In the genomic region with DNA sequence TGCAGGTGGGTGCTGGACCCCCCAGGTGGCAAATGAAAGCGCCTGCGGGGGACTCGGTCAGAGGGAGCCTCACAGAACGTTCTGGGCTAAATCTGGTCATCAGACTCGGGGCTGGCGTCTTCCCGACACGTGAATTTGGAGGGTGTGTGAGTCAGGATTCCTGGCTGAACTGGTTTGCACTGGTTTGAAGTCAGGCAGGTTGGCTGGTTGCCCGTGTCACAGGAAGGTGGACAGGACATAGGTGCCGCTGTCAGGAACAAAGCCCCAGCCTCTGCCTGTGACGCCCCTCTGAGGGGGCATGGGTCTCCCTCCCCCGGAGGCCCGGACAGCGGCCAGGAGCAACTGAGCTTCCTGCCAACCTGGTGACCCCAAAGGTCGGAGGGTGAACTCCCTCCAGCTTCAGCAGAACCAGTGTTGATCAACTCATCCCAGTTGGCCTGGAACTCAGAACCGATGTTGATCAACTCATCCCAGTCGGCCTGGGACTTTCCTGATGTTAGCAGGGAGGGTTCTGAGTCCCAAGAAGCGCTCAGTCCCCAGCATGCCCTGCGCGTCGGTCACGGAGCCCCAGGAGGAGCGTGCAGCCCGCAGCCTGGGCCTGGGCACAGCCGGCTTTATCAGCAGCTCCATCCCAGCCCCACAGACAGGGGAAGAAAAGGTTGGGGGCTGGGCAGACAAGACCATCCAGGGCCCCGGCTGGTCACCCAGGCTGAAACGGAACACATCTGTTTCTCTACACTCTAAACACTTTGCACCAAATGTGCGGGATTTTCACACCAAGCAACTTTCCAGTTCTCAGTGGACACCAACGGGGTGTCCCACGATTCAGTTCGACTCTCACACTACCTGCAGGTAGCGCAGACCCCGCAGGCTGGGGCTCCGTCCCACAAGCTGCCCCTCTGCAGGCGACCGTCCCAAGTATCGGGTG, we compare ENCODE assay signal across 11 cellular contexts. TPM values are rescaled to one million over a fixed set of nuclear protein-coding genes. Genes with fewer than 3 reads are reported as not detected.
DNase-seq lines count a peak whose midpoint lies in the region; ATAC-seq and TF ChIP-seq lines count a peak whose summit lies in the region.
"Had no signal": no experiment of that assay in that cellular context is flagged by ENCODE, and none has a peak within 500 bp of the region (broad histone marks: within the 10 kb centered on the region; RNA-seq: fewer than 3 reads in every experiment).

No MANE protein-coding gene starts in this region.

- no peak overlapping the region for H2BK5ac ChIP-seq in neuronal stem cell (ENCODE audit: low read length)

- H3K4me2 ChIP-seq in SK-N-SH (no peak overlapping the region), neuronal stem cell (ENCODE audit: insufficient read depth, low read length, poor library complexity, severe bottlenecking) (no peak overlapping the region)

- H3K27ac ChIP-seq in right lobe of liver = no peak overlapping the region
- no peak overlapping the region for H3K27ac ChIP-seq in testis
- H3K27ac ChIP-seq in SK-N-SH (ENCODE audit: low read depth in 2 of 2, low read length in 1 of 2) = no peak overlapping the region
- H3K27ac ChIP-seq in neuronal stem cell (replicated peaks; ENCODE audit: low read length) = no peak overlapping the region
- H3K27ac ChIP-seq: esophagus squamous epithelium had no signal

- H3K9me3 ChIP-seq in right lobe of liver (no peaks in the 10 kb centered on the region), testis (no peaks in the 10 kb centered on the region), SK-N-SH (no peaks in the 10 kb centered on the region), neuronal stem cell (replicated peaks in 1 of 2; ENCODE audit: control insufficient read depth in 2 of 2, insufficient read depth in 1 of 2, low read depth in 1 of 2, low read length in 2 of 2) (peaks cover 0 to 4% of the 10 kb centered on the region in 2 donors)
- H3K9me3 ChIP-seq: esophagus squamous epithelium had no signal

- no peak overlapping the region for H3K4me3 Mint-ChIP-seq in activated CD8-positive, alpha-beta T cell treated with anti-CD3 and anti-CD28 coated beads for 36 hours
- no peak overlapping the region for H3K4me3 Mint-ChIP-seq in activated CD8-positive, alpha-beta T cell treated with anti-CD3 and anti-CD28 coated beads, Interleukin-2, amount 10 ng/mL, durations not matched to agents 7 days and 5 days
- no peak overlapping the region for H3K4me3 Mint-ChIP-seq in activated naive CD4-positive, alpha-beta T cell treated with anti-CD3 and anti-CD28 coated beads, Interleukin-2, amount 50 U/mL, for 24 hours
- H3K4me3 Mint-ChIP-seq in HFFc6 = no peak overlapping the region

- no peak overlapping the region for H2BK15ac ChIP-seq in neuronal stem cell (ENCODE audit: low read length)

- no peak overlapping the region for H4K91ac ChIP-seq in neuronal stem cell (ENCODE audit: low read depth, low read length, poor library complexity)

- CTCF ChIA-PET in activated CD8-positive, alpha-beta T cell treated with anti-CD3 and anti-CD28 coated beads for 36 hours (lab: Charles Lee) = no interaction called here
- CTCF ChIA-PET in activated CD8-positive, alpha-beta T cell treated with anti-CD3 and anti-CD28 coated beads, Interleukin-2, amount 10 ng/mL, durations not matched to agents 7 days and 5 days (lab: Charles Lee) = no interaction called here
- CTCF ChIA-PET in SK-N-SH (lab: Yijun Ruan, JAX) = interaction anchor here (0.8 to 1.6 kb wide), 4 partner anchors 9 to 283 kb away, joined by 3 to 4 read pairs (median 4); no protein-coding TSS in a partner anchor

- ATAC-seq in activated CD8-positive, alpha-beta T cell treated with anti-CD3 and anti-CD28 coated beads for 36 hours = no peak
- no peak for ATAC-seq in activated CD8-positive, alpha-beta T cell treated with anti-CD3 and anti-CD28 coated beads, Interleukin-2, amount 10 ng/mL, durations not matched to agents 7 days and 5 days
- peak; percentile 13 to 74 (median 32) for ATAC-seq in right lobe of liver

- intact Hi-C loops in activated CD8-positive, alpha-beta T cell treated with anti-CD3 and anti-CD28 coated beads for 36 hours (cut with micrococcal nuclease) = no loop called here
- intact Hi-C loops in right lobe of liver (cut with DNase I) = no loop called here
- intact Hi-C loops in testis (cut with DNase I; ENCODE audit: low total_unique reads) = no loop called here

- H3K23ac ChIP-seq in neuronal stem cell (ENCODE audit: low read depth, low read length, poor library complexity) = no peak overlapping the region

- H3K27me3 ChIP-seq in right lobe of liver (no peaks in the 10 kb centered on the region), testis (no peaks in the 10 kb centered on the region), SK-N-SH (ENCODE audit: insufficient read depth) (no peaks in the 10 kb centered on the region), neuronal stem cell (ENCODE audit: control insufficient read depth in 3 of 3, insufficient read depth in 3 of 3, low read depth in 1 of 3, low read length in 3 of 3) (peaks cover 0 to 8% (median 0%) of the 10 kb centered on the region in 3 experiments)

- TF ChIP-seq EP300 in SK-N-SH (IDR thresholded peaks at IDR 0.05; ENCODE audit: borderline replicate concordance in 1 of 2, low read depth in 1 of 2, low read length in 1 of 2) = no peak

- peaks cover 2% of the 10 kb centered on the region for H3K27me3 Mint-ChIP-seq in activated CD8-positive, alpha-beta T cell treated with anti-CD3 and anti-CD28 coated beads for 36 hours
- peaks cover 3% of the 10 kb centered on the region for H3K27me3 Mint-ChIP-seq in activated CD8-positive, alpha-beta T cell treated with anti-CD3 and anti-CD28 coated beads, Interleukin-2, amount 10 ng/mL, durations not matched to agents 7 days and 5 days (ENCODE audit: low read depth)
- H3K27me3 Mint-ChIP-seq in activated naive CD4-positive, alpha-beta T cell treated with anti-CD3 and anti-CD28 coated beads, Interleukin-2, amount 50 U/mL, for 24 hours = no peaks in the 10 kb centered on the region
- peaks cover 5% of the 10 kb centered on the region for H3K27me3 Mint-ChIP-seq in HFFc6 (ENCODE audit: insufficient read depth)

- POLR2A ChIA-PET in activated CD8-positive, alpha-beta T cell treated with anti-CD3 and anti-CD28 coated beads for 36 hours (lab: Charles Lee) = no interaction called here
- POLR2A ChIA-PET in activated CD8-positive, alpha-beta T cell treated with anti-CD3 and anti-CD28 coated beads, Interleukin-2, amount 10 ng/mL, durations not matched to agents 7 days and 5 days (lab: Charles Lee) = no interaction called here
- POLR2A ChIA-PET in SK-N-SH (lab: Yijun Ruan, JAX) = interaction anchor here (1.2 kb wide), 1 partner anchor 14 kb away, joined by 3 read pairs; the partner anchor contains the start of gene METRNL

- no peak overlapping the region for H3K27ac Mint-ChIP-seq in activated CD8-positive, alpha-beta T cell treated with anti-CD3 and anti-CD28 coated beads for 36 hours
- H3K27ac Mint-ChIP-seq in activated CD8-positive, alpha-beta T cell treated with anti-CD3 and anti-CD28 coated beads, Interleukin-2, amount 10 ng/mL, durations not matched to agents 7 days and 5 days = no peak overlapping the region
- H3K27ac Mint-ChIP-seq in activated naive CD4-positive, alpha-beta T cell treated with anti-CD3 and anti-CD28 coated beads, Interleukin-2, amount 50 U/mL, for 24 hours = peak overlapping the region; percentile 12
- H3K27ac Mint-ChIP-seq in HFFc6 = no peak overlapping the region

- H2AK5ac ChIP-seq in neuronal stem cell (ENCODE audit: low read depth, low read length) = no peak overlapping the region

- no peak overlapping the region for H3K18ac ChIP-seq in neuronal stem cell (ENCODE audit: low read length)

- no peak overlapping the region for H3K14ac ChIP-seq in neuronal stem cell (ENCODE audit: low read length)

- H3K36me3 ChIP-seq in right lobe of liver = no peaks in the 10 kb centered on the region
- no peaks in the 10 kb centered on the region for H3K36me3 ChIP-seq in testis (ENCODE audit: low read depth, missing control alignments)
- no peaks in the 10 kb centered on the region for H3K36me3 ChIP-seq in SK-N-SH (replicated peaks in 1 of 2; ENCODE audit: control insufficient read depth in 1 of 2, insufficient read depth in 2 of 2, low read length in 1 of 2)
- no peaks in the 10 kb centered on the region for H3K36me3 ChIP-seq in neuronal stem cell (replicated peaks in 1 of 2; ENCODE audit: control insufficient read depth in 2 of 2, insufficient read depth in 2 of 2, low read length in 2 of 2)
- H3K36me3 ChIP-seq: esophagus squamous epithelium had no signal

- H3K4ac ChIP-seq in neuronal stem cell (ENCODE audit: low read length) = no peak overlapping the region

- H3K4me1 ChIP-seq in right lobe of liver (no peaks in the 10 kb centered on the region), testis (no peaks in the 10 kb centered on the region), SK-N-SH (ENCODE audit: control insufficient read depth in 1 of 2, insufficient read depth in 2 of 2, low read depth in 1 of 2, low read length in 1 of 2) (peaks cover 0 to 6% of the 10 kb centered on the region in 2 experiments; a peak in 1 of 4 replicates), neuronal stem cell (ENCODE audit: control insufficient read depth in 2 of 2, insufficient read depth in 1 of 2, low read depth in 1 of 2, low read length in 2 of 2) (peaks cover 6 to 8% of the 10 kb centered on the region in 2 donors)

- TF ChIP-seq POLR2A in right lobe of liver (IDR thresholded peaks at IDR 0.05) = no peak
- TF ChIP-seq POLR2A in testis (IDR thresholded peaks at IDR 0.05) = no peak

- H3K9me2 ChIP-seq in SK-N-SH = no peaks in the 10 kb centered on the region

- no peak overlapping the region for H3K9ac ChIP-seq in SK-N-SH
- H3K9ac ChIP-seq in neuronal stem cell (ENCODE audit: low read depth, low read length, poor library complexity) = no peak overlapping the region

- no peak for TF ChIP-seq RAD21 in SK-N-SH (IDR thresholded peaks at IDR 0.05; ENCODE audit: low read length)

- no peak for TF ChIP-seq CTCF in activated CD8-positive, alpha-beta T cell treated with anti-CD3 and anti-CD28 coated beads for 36 hours (IDR thresholded peaks at IDR 0.05)
- no peak for TF ChIP-seq CTCF in right lobe of liver (IDR thresholded peaks at IDR 0.05)
- no peak for TF ChIP-seq CTCF in testis (IDR thresholded peaks at IDR 0.05)
- TF ChIP-seq CTCF in SK-N-SH (IDR thresholded peaks at IDR 0.05) = no peak
- TF ChIP-seq CTCF in HFFc6 (IDR thresholded peaks at IDR 0.05) = no peak

- no peaks in the 10 kb centered on the region for H3F3A ChIP-seq in SK-N-SH (replicated peaks; ENCODE audit: insufficient read depth)

- no peak overlapping the region for H2BK120ac ChIP-seq in neuronal stem cell (ENCODE audit: low read depth, low read length)

- no peaks in the 10 kb centered on the region for H3K36me3 Mint-ChIP-seq in activated CD8-positive, alpha-beta T cell treated with anti-CD3 and anti-CD28 coated beads for 36 hours (ENCODE audit: low read depth)
- no peaks in the 10 kb centered on the region for H3K36me3 Mint-ChIP-seq in activated CD8-positive, alpha-beta T cell treated with anti-CD3 and anti-CD28 coated beads, Interleukin-2, amount 10 ng/mL, durations not matched to agents 7 days and 5 days (ENCODE audit: low read depth)
- H3K36me3 Mint-ChIP-seq in activated naive CD4-positive, alpha-beta T cell treated with anti-CD3 and anti-CD28 coated beads, Interleukin-2, amount 50 U/mL, for 24 hours = no peaks in the 10 kb centered on the region
- no peaks in the 10 kb centered on the region for H3K36me3 Mint-ChIP-seq in HFFc6 (ENCODE audit: low read depth)

- no peaks in the 10 kb centered on the region for H3K79me1 ChIP-seq in neuronal stem cell (ENCODE audit: low read depth, low read length)

- H2AFZ ChIP-seq in SK-N-SH (ENCODE audit: low read depth) = no peak overlapping the region
- H2AFZ ChIP-seq in neuronal stem cell (ENCODE audit: low read length) = no peak overlapping the region

- H3K79me2 ChIP-seq in SK-N-SH (ENCODE audit: insufficient read depth) = no peaks in the 10 kb centered on the region

- H3K4me3 ChIP-seq in right lobe of liver (no peak overlapping the region), testis (no peak overlapping the region), SK-N-SH (ENCODE audit: low read depth in 2 of 2, low read length in 1 of 2) (no peak overlapping the region), neuronal stem cell (ENCODE audit: low read length in 2 of 2) (no peak overlapping the region)
- H3K4me3 ChIP-seq: esophagus squamous epithelium had no signal

- 100% methylated on average over 4 of the region's 37 CpGs for WGBS in right lobe of liver (ENCODE audit: insufficient coverage, low coverage, low lambda C conversion rate, missing lambda C conversion rate)
- 85 to 91% methylated on average over 24 to 37 of the region's 37 CpGs for WGBS in testis, 2 donors
- WGBS in SK-N-SH (ENCODE audit: low lambda C conversion rate) = 80% methylated on average over 29 of the region's 37 CpGs
- no CpG with 5 or more reads among the region's 37 CpGs for WGBS in neuronal stem cell (ENCODE audit: extremely low coverage in 2 of 2, insufficient read length in 2 of 2, insufficient replicate concordance in 1 of 2), 2 donors

- H2BK12ac ChIP-seq in neuronal stem cell (ENCODE audit: low read length) = no peak overlapping the region

- H4K8ac ChIP-seq in neuronal stem cell (ENCODE audit: low read depth, low read length) = no peak overlapping the region

- peak; percentile 1 for DNase-seq in activated CD8-positive, alpha-beta T cell treated with anti-CD3 and anti-CD28 coated beads for 36 hours
- no peak for DNase-seq in activated CD8-positive, alpha-beta T cell treated with anti-CD3 and anti-CD28 coated beads, Interleukin-2, amount 10 ng/mL, durations not matched to agents 7 days and 5 days
- DNase-seq in right lobe of liver = peak; percentile 58 to 68 (median 67)
- DNase-seq in testis = peak; percentile 10
- DNase-seq in SK-N-SH = no peak
- no peak for DNase-seq in neuronal stem cell (ENCODE audit: low spot score)
- DNase-seq in HFFc6 = no peak
- DNase-seq: activated CD4-positive, alpha-beta T cell treated with anti-CD3 and anti-CD28 coated beads for 4 hours; esophagus squamous epithelium; NCI-H146 had no signal

- no peaks in the 10 kb centered on the region for H3K9me3 Mint-ChIP-seq in activated CD8-positive, alpha-beta T cell treated with anti-CD3 and anti-CD28 coated beads for 36 hours
- no peaks in the 10 kb centered on the region for H3K9me3 Mint-ChIP-seq in activated CD8-positive, alpha-beta T cell treated with anti-CD3 and anti-CD28 coated beads, Interleukin-2, amount 10 ng/mL, durations not matched to agents 7 days and 5 days (ENCODE audit: insufficient read depth)
- H3K9me3 Mint-ChIP-seq in activated naive CD4-positive, alpha-beta T cell treated with anti-CD3 and anti-CD28 coated beads, Interleukin-2, amount 50 U/mL, for 24 hours = no peaks in the 10 kb centered on the region
- H3K9me3 Mint-ChIP-seq in HFFc6 = no peaks in the 10 kb centered on the region

- no peaks in the 10 kb centered on the region for H4K20me1 ChIP-seq in SK-N-SH (ENCODE audit: insufficient read depth)

- H3K4me1 Mint-ChIP-seq in activated CD8-positive, alpha-beta T cell treated with anti-CD3 and anti-CD28 coated beads for 36 hours (ENCODE audit: low read depth) = peaks cover 10% of the 10 kb centered on the region
- peaks cover 17% of the 10 kb centered on the region for H3K4me1 Mint-ChIP-seq in activated CD8-positive, alpha-beta T cell treated with anti-CD3 and anti-CD28 coated beads, Interleukin-2, amount 10 ng/mL, durations not matched to agents 7 days and 5 days (ENCODE audit: low read depth)
- peaks cover 5% of the 10 kb centered on the region for H3K4me1 Mint-ChIP-seq in activated naive CD4-positive, alpha-beta T cell treated with anti-CD3 and anti-CD28 coated beads, Interleukin-2, amount 50 U/mL, for 24 hours
- no peaks in the 10 kb centered on the region for H3K4me1 Mint-ChIP-seq in HFFc6 (ENCODE audit: low read depth)

RNA-seq across cellular contexts. Expression of gene METRNL, which starts 14.4 kb away (rescaled TPM):
- 10 to 100 TPM; 23.3 to 24.1 TPM for total RNA-seq in activated CD8-positive, alpha-beta T cell treated with anti-CD3 and anti-CD28 coated beads for 36 hours
- total RNA-seq in activated CD8-positive, alpha-beta T cell treated with anti-CD3 and anti-CD28 coated beads, Interleukin-2, amount 10 ng/mL, durations not matched to agents 7 days and 5 days = 1 to 10 TPM; 3.0 to 4.8 TPM
- total RNA-seq in right lobe of liver = 10 to 100 TPM in 1 of 6 experiments, 1 to 10 TPM in 5; 2.3 to 18.6 (median 5.9) TPM
- total RNA-seq in testis = 10 to 100 TPM; 54.6 to 86.1 TPM
- 56.1 TPM for polyA plus RNA-seq in testis (ENCODE audit: insufficient read depth, low read depth, low replicate concordance)
- 50.8 and 75.5 TPM in 2 replicates for polyA plus RNA-seq in SK-N-SH (2012; rRNA removed)
- polyA plus RNA-seq in SK-N-SH (2012; cell fraction: cytosol; rRNA removed) = 31.7 and 51.3 TPM in 2 replicates
- 56.5 and 122 TPM in 2 replicates for polyA plus RNA-seq in SK-N-SH (2012; cell fraction: nucleus; rRNA removed)
- 12.8 TPM for polyA plus RNA-seq in neuronal stem cell (2013, experiment 1 of 2)
- 14.7 TPM for polyA plus RNA-seq in neuronal stem cell (2013, experiment 2 of 2)
- 10 to 100 TPM; 54.4 to 96.7 (median 90.9) TPM for total RNA-seq in HFFc6 (2021; fragmentation: NEBNext Ultra II Directional; extraction: Animal tissue kit (Norgen Biotek cat#: 25700))

Comparison
In these comparisons a context has a peak if more than half of its experiments do, and no peak if none do; other contexts are left out.
1. DNase-seq: peak in activated CD8-positive, alpha-beta T cell treated with anti-CD3 and anti-CD28 coated beads for 36 hours (single experiment), right lobe of liver (3 of 3) and testis (single experiment); none in activated CD8-positive, alpha-beta T cell treated with anti-CD3 and anti-CD28 coated beads, Interleukin-2, amount 10 ng/mL, durations not matched to agents 7 days and 5 days (single experiment), SK-N-SH (single experiment), neuronal stem cell (single experiment) and HFFc6 (single experiment).
2. ATAC-seq: peak in right lobe of liver (4 of 4); none in activated CD8-positive, alpha-beta T cell treated with anti-CD3 and anti-CD28 coated beads for 36 hours (single experiment) and activated CD8-positive, alpha-beta T cell treated with anti-CD3 and anti-CD28 coated beads, Interleukin-2, amount 10 ng/mL, durations not matched to agents 7 days and 5 days (single experiment).